In the genomic region with DNA sequence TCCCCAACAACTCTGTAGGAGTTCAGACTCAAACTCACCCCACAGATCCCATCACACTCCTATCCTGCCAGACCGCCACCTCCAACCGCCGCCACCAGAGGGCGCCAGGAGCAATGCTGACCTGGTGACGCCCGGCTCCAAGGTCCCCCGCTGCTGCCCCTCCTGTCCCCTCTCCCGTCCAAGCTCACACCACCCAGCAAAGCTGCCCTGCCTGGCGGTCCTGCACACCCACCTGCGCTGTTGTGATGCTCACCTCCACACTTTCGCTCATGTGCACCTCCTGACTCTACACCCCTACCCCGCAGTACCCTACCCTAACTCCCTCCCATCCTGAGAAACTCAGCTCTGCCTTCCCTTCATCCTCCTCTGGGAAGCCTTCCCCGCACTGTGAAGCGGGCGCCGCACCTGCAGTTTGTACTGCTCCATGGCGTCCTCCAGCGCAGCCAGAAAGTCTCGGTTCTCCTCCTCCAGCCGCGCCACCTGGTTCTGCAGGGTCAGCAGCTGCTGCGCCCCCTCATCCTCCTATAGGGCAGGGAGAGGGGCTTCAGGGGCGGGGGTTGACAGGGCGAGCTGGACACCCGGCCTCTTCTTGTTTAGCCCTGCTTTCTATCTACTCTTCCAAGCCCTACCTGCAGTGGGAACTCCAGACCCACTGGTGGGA, we compare ENCODE assay signal across 1 cellular context.
TF ChIP-seq lines count a peak whose summit lies in the region.

No MANE protein-coding gene starts in this region.

TF ChIP-seq in HepG2, 621 proteins besides CTCF, POLR2A, EP300 and RAD21 (continued from another document):
- TF ChIP-seq HMGXB4 (CRISPR knock-in tag; IDR thresholded peaks at IDR 0.05; ENCODE audit: borderline replicate concordance in 1 of 2, low read depth in 1 of 2) (0 out of 4 replicates have a peak, but pooled peaks of 1 of the 2 experiments have one; percentile 41), ZNF34 (CRISPR knock-in tag; IDR thresholded peaks at IDR 0.05; ENCODE audit: borderline replicate concordance) (0 out of 2 replicates have a peak, but pooled peaks have one; percentile 36), ETV5 (CRISPR knock-in tag; IDR thresholded peaks at IDR 0.05; ENCODE audit: borderline replicate concordance) (no peak), ZNF792 (CRISPR knock-in tag; IDR thresholded peaks at IDR 0.05) (no peak), KAT8 (CRISPR knock-in tag; IDR thresholded peaks at IDR 0.05) (no peak), FOXA3 (CRISPR knock-in tag; IDR thresholded peaks at IDR 0.05) (0 out of 2 replicates have a peak, but pooled peaks have one; percentile 14), MAX (IDR thresholded peaks at IDR 0.05) (peak; percentile 21; the same call in 1 of the 2 replicates)
- TF ChIP-seq, protein P1, sequence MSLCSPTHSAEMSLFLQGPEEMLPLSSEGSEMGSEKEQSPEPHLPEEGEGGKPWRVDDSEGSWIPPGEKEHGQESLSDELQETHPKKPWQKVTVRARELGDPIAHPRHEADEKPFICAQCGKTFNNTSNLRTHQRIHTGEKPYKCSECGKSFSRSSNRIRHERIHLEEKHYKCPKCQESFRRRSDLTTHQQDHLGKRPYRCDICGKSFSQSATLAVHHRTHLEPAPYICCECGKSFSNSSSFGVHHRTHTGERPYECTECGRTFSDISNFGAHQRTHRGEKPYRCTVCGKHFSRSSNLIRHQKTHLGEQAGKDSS (CRISPR knock-in tag; IDR thresholded peaks at IDR 0.05; ENCODE audit: borderline replicate concordance, low read depth), result 0 out of 2 replicates have a peak, but pooled peaks have one; percentile 39
- TF ChIP-seq, protein P2, sequence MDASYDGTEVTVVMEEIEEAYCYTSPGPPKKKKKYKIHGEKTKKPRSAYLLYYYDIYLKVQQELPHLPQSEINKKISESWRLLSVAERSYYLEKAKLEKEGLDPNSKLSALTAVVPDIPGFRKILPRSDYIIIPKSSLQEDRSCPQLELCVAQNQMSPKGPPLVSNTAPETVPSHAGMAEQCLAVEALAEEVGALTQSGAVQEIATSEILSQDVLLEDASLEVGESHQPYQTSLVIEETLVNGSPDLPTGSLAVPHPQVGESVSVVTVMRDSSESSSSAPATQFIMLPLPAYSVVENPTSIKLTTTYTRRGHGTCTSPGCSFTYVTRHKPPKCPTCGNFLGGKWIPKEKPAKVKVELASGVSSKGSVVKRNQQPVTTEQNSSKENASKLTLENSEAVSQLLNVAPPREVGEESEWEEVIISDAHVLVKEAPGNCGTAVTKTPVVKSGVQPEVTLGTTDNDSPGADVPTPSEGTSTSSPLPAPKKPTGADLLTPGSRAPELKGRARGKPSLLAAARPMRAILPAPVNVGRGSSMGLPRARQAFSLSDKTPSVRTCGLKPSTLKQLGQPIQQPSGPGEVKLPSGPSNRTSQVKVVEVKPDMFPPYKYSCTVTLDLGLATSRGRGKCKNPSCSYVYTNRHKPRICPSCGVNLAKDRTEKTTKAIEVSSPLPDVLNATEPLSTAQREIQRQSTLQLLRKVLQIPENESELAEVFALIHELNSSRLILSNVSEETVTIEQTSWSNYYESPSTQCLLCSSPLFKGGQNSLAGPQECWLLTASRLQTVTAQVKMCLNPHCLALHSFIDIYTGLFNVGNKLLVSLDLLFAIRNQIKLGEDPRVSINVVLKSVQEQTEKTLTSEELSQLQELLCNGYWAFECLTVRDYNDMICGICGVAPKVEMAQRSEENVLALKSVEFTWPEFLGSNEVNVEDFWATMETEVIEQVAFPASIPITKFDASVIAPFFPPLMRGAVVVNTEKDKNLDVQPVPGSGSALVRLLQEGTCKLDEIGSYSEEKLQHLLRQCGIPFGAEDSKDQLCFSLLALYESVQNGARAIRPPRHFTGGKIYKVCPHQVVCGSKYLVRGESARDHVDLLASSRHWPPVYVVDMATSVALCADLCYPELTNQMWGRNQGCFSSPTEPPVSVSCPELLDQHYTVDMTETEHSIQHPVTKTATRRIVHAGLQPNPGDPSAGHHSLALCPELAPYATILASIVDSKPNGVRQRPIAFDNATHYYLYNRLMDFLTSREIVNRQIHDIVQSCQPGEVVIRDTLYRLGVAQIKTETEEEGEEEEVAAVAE (CRISPR knock-in tag; IDR thresholded peaks at IDR 0.05; ENCODE audit: borderline replicate concordance), result no peak
